Comparison of ENCODE assay signal across 22 cellular contexts in genomic region chr11:70473873-70474690, GRCh38.
"Had no signal": no experiment of that assay in that cellular context is flagged by ENCODE, and none has a peak within 500 bp of the region (broad histone marks: within the 10 kb centered on the region; RNA-seq: fewer than 3 reads in every experiment).

No MANE protein-coding gene starts in this region.

- H3K9me3 ChIP-seq: left lung, pancreas, right atrium auricular region, testis, tibial artery had no signal

- FAIRE-seq: colon, frontal cortex, keratinocyte, pancreas, urothelium cell line had no signal

- H3K4me3 ChIP-seq: dorsolateral prefrontal cortex, left lung, pancreas, right atrium auricular region, testis, tibial artery had no signal

- DNase-seq: cerebellar nuclear complex; effector CD4-positive, alpha-beta T cell; head of caudate nucleus; mammary epithelial cell; naive thymus-derived CD8-positive, alpha-beta T cell; nephron progenitor cell; occipital lobe; stimulated activated CD4-positive, alpha-beta T cell treated with anti-CD3 and anti-CD28 coated beads, Interleukin-4, amount 100 ng/mL, for 4 hours; stimulated activated naive CD8-positive, alpha-beta T cell treated with anti-CD3 and anti-CD28 coated beads, Interleukin-15, Interleukin-2, amounts not matched to agents 100 U/mL and 50 U/mL, for 24 hours; substantia nigra; testis; tibial artery had no signal

- H3K27me3 ChIP-seq: dorsolateral prefrontal cortex, left lung, pancreas, right atrium auricular region, testis had no signal

- H3K36me3 ChIP-seq: left lung, pancreas, right atrium auricular region, tibial artery had no signal

- H3K4me1 ChIP-seq: left lung, testis, tibial artery had no signal

- H3K27ac ChIP-seq: dorsolateral prefrontal cortex, left lung, pancreas, right atrium auricular region, testis, tibial artery had no signal

- ATAC-seq: left lung; naive thymus-derived CD8-positive, alpha-beta T cell; pancreas; sciatic nerve; stimulated activated memory B cell treated with anti-CD40 and anti-IgM and Interleukin-4, amounts not matched to agents 10 μg/mL and 1 μg/mL and 100 μg/mL, for 72 hours; stimulated activated naive CD8-positive, alpha-beta T cell treated with anti-CD3 and anti-CD28 coated beads, Interleukin-15, Interleukin-2, amounts not matched to agents 100 U/mL and 50 U/mL, for 24 hours had no signal
